Comparison of ENCODE assay signal across 1 cellular context in genomic region chr16:66511615-66512500, GRCh38.
A peak's percentile ranks its signal among the peaks of the same experiment; 100 is the strongest.
TF ChIP-seq lines count a peak whose summit lies in the region.

No MANE protein-coding gene starts in this region.

TF ChIP-seq in K562, 482 proteins besides CTCF, POLR2A, EP300 and RAD21 (continued from another document):
- peak; percentile 76 for TF ChIP-seq TFAP4 (CRISPR knock-in tag; IDR thresholded peaks at IDR 0.05; ENCODE audit: borderline replicate concordance)
- no peak for TF ChIP-seq HNRNPL (IDR thresholded peaks at IDR 0.05; ENCODE audit: low read depth, low read length)
- TF ChIP-seq ID3 (CRISPR knock-in tag; IDR thresholded peaks at IDR 0.05), result no peak
- no peak for TF ChIP-seq ID3 (tag; IDR thresholded peaks at IDR 0.05)
- no peak for TF ChIP-seq ZNF507 (tag; conservative IDR thresholded peaks at IDR 0.05)
- no peak for TF ChIP-seq CAMTA2 (CRISPR knock-in tag; conservative IDR thresholded peaks at IDR 0.05)
- TF ChIP-seq RCOR1 (IDR thresholded peaks at IDR 0.05; ENCODE audit: borderline replicate concordance in 1 of 2, low read depth in 2 of 2, low read length in 2 of 2), result peak in 1 of 2 experiments; percentile 45; a peak in 1 of 4 replicates
- TF ChIP-seq ZNF316 (IDR thresholded peaks at IDR 0.05), result no peak
- peak; percentile 37; the same call in 1 of the 2 replicates for TF ChIP-seq ZNF121 (CRISPR knock-in tag; conservative IDR thresholded peaks at IDR 0.05)
